Comparison of ENCODE assay signal across 7 cellular contexts in the genomic region with DNA sequence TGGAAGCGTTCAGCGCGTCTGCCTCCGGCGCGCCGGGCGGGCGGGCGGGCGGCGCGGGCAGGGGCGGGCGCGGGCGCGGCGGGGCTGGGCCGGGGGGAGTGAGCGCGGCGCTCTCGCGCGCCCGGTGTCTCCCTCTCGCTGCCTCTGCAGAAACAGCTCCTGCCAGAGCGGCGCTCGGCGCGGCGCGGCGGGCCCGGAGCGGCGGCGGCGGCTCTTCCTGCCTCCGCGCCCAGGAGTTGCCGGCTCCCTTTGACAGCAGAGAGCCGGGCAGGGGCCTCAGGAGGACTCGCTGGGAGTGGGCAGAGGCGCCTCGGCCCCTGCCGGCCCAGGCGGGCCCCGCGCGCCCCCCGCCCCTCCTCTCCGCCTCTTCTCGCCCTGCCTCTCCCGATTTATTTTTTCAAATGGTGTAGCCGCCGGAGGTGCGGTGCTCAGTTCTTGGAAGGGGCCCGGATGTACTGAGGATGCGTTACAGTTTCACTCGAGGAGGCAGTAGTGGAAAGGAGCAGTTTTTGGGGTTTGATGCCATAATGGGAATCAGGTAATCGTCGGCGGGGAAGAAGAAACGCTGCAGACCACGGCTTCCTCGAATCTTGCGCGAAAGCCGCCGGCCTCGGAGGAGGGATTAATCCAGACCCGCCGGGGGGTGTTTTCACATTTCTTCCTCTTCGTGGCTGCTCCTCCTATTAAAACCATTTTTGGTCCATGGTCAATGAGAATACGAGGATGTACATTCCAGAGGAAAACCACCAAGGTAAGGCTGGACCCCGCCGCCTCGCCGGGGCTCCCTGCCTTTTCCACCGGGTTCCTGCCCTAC. TPM values are rescaled to one million over a fixed set of nuclear protein-coding genes. Genes with fewer than 3 reads are reported as not detected.
DNase-seq lines count a peak whose midpoint lies in the region; ATAC-seq and TF ChIP-seq lines count a peak whose summit lies in the region.

Gene CACNA1C (plus strand): TSS at position 127 of the 814 bp plus-strand sequence. CDS start 576 bp downstream, at position 703.

- H3K4me3 ChIP-seq in GM23248 (peak within 1 kb of the TSS; percentile 86), gastroesophageal sphincter (peak within 1 kb of the TSS; percentile 86 to 97), urinary bladder (ENCODE audit: low read depth, low read length) (peak within 1 kb of the TSS; percentile 63)

- peaks cover 31% of the 10 kb centered on the region for H3F3A ChIP-seq in GM23248 (ENCODE audit: insufficient read depth)

- H3K4me1 ChIP-seq in GM23248 (ENCODE audit: insufficient read depth) (peaks cover 23% of the 10 kb centered on the region), gastroesophageal sphincter (peaks cover 4 to 52% (median 14%) of the 10 kb centered on the region in 3 donors), urinary bladder (ENCODE audit: insufficient read depth) (no peaks in the 10 kb centered on the region)

- no peaks in the 10 kb centered on the region for H3K9me2 ChIP-seq in GM23248 (ENCODE audit: insufficient read depth)

- no peak for TF ChIP-seq EP300 in gastroesophageal sphincter (IDR thresholded peaks at IDR 0.05)

- peaks cover 14% of the 10 kb centered on the region for H3K4me1 Mint-ChIP-seq in activated T-helper 2 cell treated with anti-CD3 and anti-CD28 coated beads, Interferon-gamma antibody, Interleukin-2, Interleukin-4, amounts not matched to agents 10 μg/mL and 5 μg/mL and 100 μg/mL, durations not matched to agents 14 hours and 24 hours and 36 hours (ENCODE audit: low read depth)
- peaks cover 48% of the 10 kb centered on the region for H3K4me1 Mint-ChIP-seq in nephron

- H3K27me3 ChIP-seq in GM23248 (replicated peaks; ENCODE audit: insufficient read depth), result no peaks in the 10 kb centered on the region
- H3K27me3 ChIP-seq in gastroesophageal sphincter, result peaks cover 12% of the 10 kb centered on the region

- H3K36me3 ChIP-seq in GM23248 (ENCODE audit: low read depth), result peaks cover 2% of the 10 kb centered on the region; the same call in 1 of the 2 replicates
- no peaks in the 10 kb centered on the region for H3K36me3 ChIP-seq in gastroesophageal sphincter
- no peaks in the 10 kb centered on the region for H3K36me3 ChIP-seq in urinary bladder (ENCODE audit: insufficient read depth)

- WGBS in GM23248 (ENCODE audit: low coverage in 1 of 2, low lambda C conversion rate in 2 of 2, missing lambda C conversion rate in 2 of 2), 2 experiments, result 1 to 2% methylated on average over 28 to 40 of the region's 83 CpGs
- WGBS in gastroesophageal sphincter (ENCODE audit: low coverage in 1 of 2), 2 donors, result 1 to 2% methylated on average over 11 to 14 of the region's 83 CpGs
- WGBS in urinary bladder, result under 1% methylated on average over 83 of the region's 83 CpGs

- TF ChIP-seq POLR2A in gastroesophageal sphincter (IDR thresholded peaks at IDR 0.05), result peak; percentile 63

- no peaks in the 10 kb centered on the region for H3K36me3 Mint-ChIP-seq in activated T-helper 2 cell treated with anti-CD3 and anti-CD28 coated beads, Interferon-gamma antibody, Interleukin-2, Interleukin-4, amounts not matched to agents 10 μg/mL and 5 μg/mL and 100 μg/mL, durations not matched to agents 14 hours and 24 hours and 36 hours (ENCODE audit: low read depth)
- H3K36me3 Mint-ChIP-seq in nephron (ENCODE audit: low read depth), result no peaks in the 10 kb centered on the region

- ATAC-seq in gastroesophageal sphincter, result peak; percentile 88
- no peak for ATAC-seq in HG03460 (IDR thresholded peaks at IDR 0.05; ENCODE audit: unreplicated experiment)

- intact Hi-C loops in activated T-helper 2 cell treated with anti-CD3 and anti-CD28 coated beads, Interferon-gamma antibody, Interleukin-2, Interleukin-4, amounts not matched to agents 10 μg/mL and 5 μg/mL and 100 μg/mL, durations not matched to agents 14 hours and 24 hours and 36 hours (cut with micrococcal nuclease), result loop anchor here (10.0 kb wide), 1 partner anchor 532 kb away; no protein-coding TSS in a partner anchor

- H4K20me1 ChIP-seq in GM23248 (ENCODE audit: insufficient read depth), result no peaks in the 10 kb centered on the region; the same call in 1 of the 2 replicates

- peak; percentile 27 to 67 (median 56) for TF ChIP-seq CTCF in gastroesophageal sphincter (IDR thresholded peaks at IDR 0.05)
- peak; percentile 22 to 40 (median 36) for TF ChIP-seq CTCF in nephron (IDR thresholded peaks at IDR 0.05; ENCODE audit: unreplicated experiment in 3 of 3)

- H3K9me3 Mint-ChIP-seq in activated T-helper 2 cell treated with anti-CD3 and anti-CD28 coated beads, Interferon-gamma antibody, Interleukin-2, Interleukin-4, amounts not matched to agents 10 μg/mL and 5 μg/mL and 100 μg/mL, durations not matched to agents 14 hours and 24 hours and 36 hours, result no peaks in the 10 kb centered on the region
- H3K9me3 Mint-ChIP-seq in nephron, result no peaks in the 10 kb centered on the region

- H3K27me3 Mint-ChIP-seq in activated T-helper 2 cell treated with anti-CD3 and anti-CD28 coated beads, Interferon-gamma antibody, Interleukin-2, Interleukin-4, amounts not matched to agents 10 μg/mL and 5 μg/mL and 100 μg/mL, durations not matched to agents 14 hours and 24 hours and 36 hours (ENCODE audit: low read depth), result peaks cover 74% of the 10 kb centered on the region
- H3K27me3 Mint-ChIP-seq in nephron (ENCODE audit: low read depth), result peaks cover 79% of the 10 kb centered on the region

- peak within 1 kb of the TSS; percentile 82 for H3K4me2 ChIP-seq in GM23248 (ENCODE audit: unreplicated experiment)

- H3K4me3 Mint-ChIP-seq in activated T-helper 2 cell treated with anti-CD3 and anti-CD28 coated beads, Interferon-gamma antibody, Interleukin-2, Interleukin-4, amounts not matched to agents 10 μg/mL and 5 μg/mL and 100 μg/mL, durations not matched to agents 14 hours and 24 hours and 36 hours (ENCODE audit: low read depth), result peak within 1 kb of the TSS; percentile 77
- peak within 1 kb of the TSS; percentile 87 to 98 (median 94) for H3K4me3 Mint-ChIP-seq in nephron

- peak within 1 kb of the TSS; percentile 83 for H2AFZ ChIP-seq in GM23248

- in situ Hi-C loops in GM23248 (cut with MboI), result loop anchor here (10.0 to 25.0 kb wide), 2 partner anchors 232 to 534 kb away; no protein-coding TSS in a partner anchor

- no peak within 1 kb of the TSS for H3K27ac Mint-ChIP-seq in activated T-helper 2 cell treated with anti-CD3 and anti-CD28 coated beads, Interferon-gamma antibody, Interleukin-2, Interleukin-4, amounts not matched to agents 10 μg/mL and 5 μg/mL and 100 μg/mL, durations not matched to agents 14 hours and 24 hours and 36 hours
- H3K27ac Mint-ChIP-seq in nephron, result peak within 1 kb of the TSS; percentile 69 to 93 (median 87)

- H3K9me3 ChIP-seq in GM23248 (ENCODE audit: low read depth) (no peaks in the 10 kb centered on the region), gastroesophageal sphincter (no peaks in the 10 kb centered on the region)

- H3K27ac ChIP-seq in GM23248 (peak within 1 kb of the TSS; percentile 38), gastroesophageal sphincter (peak within 1 kb of the TSS; percentile 93 to 97 (median 96)), urinary bladder (ENCODE audit: low read depth) (no peak within 1 kb of the TSS)

- H3K9ac ChIP-seq in GM23248, result peak within 1 kb of the TSS; percentile 81

- DNase-seq in GM23248 (peak; percentile 87), NCI-H446 treated with DMSO at 0.1 percent for 48 hours (lab: John Stamatoyannopoulos, UW) (peak; percentile 44)
- DNase-seq in activated T-helper 2 cell treated with anti-CD3 and anti-CD28 coated beads, Interferon-gamma antibody, Interleukin-2, Interleukin-4, amounts not matched to agents 10 μg/mL and 5 μg/mL and 100 μg/mL, durations not matched to agents 14 hours and 24 hours and 36 hours (ENCODE audit: low spot score), result peak; percentile 46

- H3K79me2 ChIP-seq in GM23248 (ENCODE audit: insufficient read depth), result peaks cover 46% of the 10 kb centered on the region

RNA-seq across cellular contexts. Expression of gene CACNA1C, which starts in this region (rescaled TPM):
- 8.6 and 11.5 TPM in 2 replicates for total RNA-seq in GM23248 (2014; rRNA removed; shearing (Covaris generic))
- polyA plus RNA-seq in GM23248 (2016; fragmentation: Nextera tagmentation; extraction: Ambion mirVana) (2.5 and 4.9 TPM in 2 replicates), urinary bladder (34.5 TPM)
- total RNA-seq in activated T-helper 2 cell treated with anti-CD3 and anti-CD28 coated beads, Interferon-gamma antibody, Interleukin-2, Interleukin-4, amounts not matched to agents 10 μg/mL and 5 μg/mL and 100 μg/mL, durations not matched to agents 14 hours and 24 hours and 36 hours, result 0.11 and 0.14 TPM in 2 replicates
- total RNA-seq in gastroesophageal sphincter (10 to 100 TPM; 22.9 to 96.2 (median 41.4) TPM), urinary bladder (25.7 TPM)

Comparison
In these comparisons a context has a peak if more than half of its experiments do, and no peak if none do; other contexts are left out.
1. Peak in DNase-seq in activated T-helper 2 cell treated with anti-CD3 and anti-CD28 coated beads, Interferon-gamma antibody, Interleukin-2, Interleukin-4, amounts not matched to agents 10 μg/mL and 5 μg/mL and 100 μg/mL, durations not matched to agents 14 hours and 24 hours and 36 hours; RNA of the gene not detected or under 1 TPM.